1 cellular context compared by ENCODE assay signal in the genomic region with DNA sequence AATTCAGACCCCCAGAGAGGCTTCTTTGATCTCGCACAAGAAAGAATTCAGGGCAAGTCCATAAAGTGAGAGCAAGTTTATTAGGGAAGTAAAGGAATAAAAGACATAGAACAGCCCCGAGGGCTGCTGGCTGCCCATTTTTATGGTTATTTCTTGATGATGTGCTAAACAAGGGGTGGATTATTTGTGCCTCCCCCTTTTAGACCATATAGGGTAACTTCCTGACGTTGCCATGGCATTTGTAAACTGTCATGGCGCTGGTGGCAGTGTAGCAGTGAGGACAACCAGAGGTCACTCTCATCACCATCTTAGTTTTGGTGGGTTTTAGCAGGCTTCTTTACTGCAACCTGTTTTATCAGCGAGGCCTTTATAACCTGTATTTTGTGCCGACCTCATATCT.
TF ChIP-seq lines count a peak whose summit lies in the region.

No MANE protein-coding gene starts in this region.

TF ChIP-seq in K562, 482 proteins besides CTCF, POLR2A, EP300 and RAD21:
- TF ChIP-seq RFX1 (IDR thresholded peaks at IDR 0.05) (peak; percentile 74), YY1 (IDR thresholded peaks at IDR 0.05; ENCODE audit: borderline replicate concordance in 1 of 3, control insufficient read depth in 1 of 3, extremely low read depth in 1 of 3, insufficient read depth in 3 of 3, insufficient read length in 1 of 3, insufficient replicate concordance in 2 of 3, low read depth in 1 of 3, low read length in 2 of 3) (peak in 1 of 3 experiments; percentile 46), ESRRA (IDR thresholded peaks at IDR 0.05; ENCODE audit: borderline replicate concordance, low read depth) (peak; percentile 73), SRF (CRISPR knock-in tag; IDR thresholded peaks at IDR 0.05) (peak in 1 of 2 experiments; percentile 83; a peak in 2 of 4 replicates)
TF ChIP-seq in K562: peak in this region for 4; not testable (repeated sequence) for 478.
